8 cellular contexts compared by ENCODE assay signal in the genomic region with DNA sequence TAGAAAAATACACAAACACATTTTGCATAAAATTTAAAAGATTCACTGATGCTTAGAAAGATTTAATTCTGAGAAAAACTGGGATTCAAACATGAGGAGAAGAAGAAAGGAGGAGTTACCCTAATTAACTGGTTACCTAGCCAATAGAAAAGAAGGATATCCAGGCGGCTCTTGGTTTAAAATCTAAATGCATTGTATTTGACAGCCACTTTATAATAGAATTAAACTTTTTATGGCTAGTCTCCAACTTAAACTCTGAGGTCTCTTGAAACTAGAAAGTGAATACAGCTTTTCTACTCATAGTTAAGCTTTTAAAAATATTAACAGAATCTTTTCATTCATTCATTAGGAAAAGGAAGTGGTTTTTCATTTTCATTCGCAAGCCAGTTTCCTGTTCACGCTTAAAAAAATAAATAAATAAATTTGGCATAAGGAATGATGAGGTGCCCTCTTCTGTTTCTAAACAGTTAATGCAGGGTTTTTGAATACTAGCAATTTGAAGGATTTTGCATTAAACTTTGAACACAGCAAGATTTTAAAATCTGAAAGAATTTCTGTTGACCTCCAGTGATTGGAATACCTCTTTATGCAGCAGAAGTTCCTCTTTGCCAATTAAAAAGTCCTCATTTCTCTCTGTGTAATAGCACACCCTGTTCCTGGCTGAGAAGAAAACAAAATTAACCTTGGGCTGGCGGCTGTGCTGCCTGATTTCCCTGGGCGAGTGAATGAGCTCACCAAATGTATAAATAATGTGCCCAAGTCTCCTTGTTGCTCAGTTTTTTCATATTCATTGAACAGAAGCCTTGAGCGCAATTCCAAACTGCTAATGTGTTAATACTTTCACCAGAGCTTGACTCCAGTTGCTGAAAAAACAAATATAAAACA.
DNase-seq lines count a peak whose midpoint lies in the region; ATAC-seq and TF ChIP-seq lines count a peak whose summit lies in the region.

No MANE protein-coding gene starts in this region.

- H3K4me1 ChIP-seq in esophagus squamous epithelium (peaks cover 0 to 12% (median 0%) of the 10 kb centered on the region in 3 donors), ovary (ENCODE audit: insufficient read depth) (peaks cover 5% of the 10 kb centered on the region)

- peak; percentile 55 for DNase-seq in DMS153 (lab: John Stamatoyannopoulos, UW)
- DNase-seq in RPMI7951 (ENCODE audit: low read depth) = peak; percentile 49
- no peak for DNase-seq in esophagus squamous epithelium (lab: John Stamatoyannopoulos, UW)
- peak in 4 of 5 donors; percentile 11 to 61 (median 32) for DNase-seq in ovary
- no peak for DNase-seq in activated CD4-positive, alpha-beta T cell treated with anti-CD3 and anti-CD28 coated beads for 4 hours

- peak overlapping the region; percentile 54 to 92 (median 78) for H3K4me3 Mint-ChIP-seq in IgD-negative memory B cell

- H3K9me3 ChIP-seq in esophagus squamous epithelium (no peaks in the 10 kb centered on the region), ovary (no peaks in the 10 kb centered on the region)

- H3K27ac ChIP-seq in esophagus squamous epithelium (peak overlapping the region in 1 of 4 donors; percentile 34), ovary (no peak overlapping the region)

- H3K36me3 Mint-ChIP-seq in IgD-negative memory B cell = no peaks in the 10 kb centered on the region

- no peaks in the 10 kb centered on the region for H3K27me3 ChIP-seq in esophagus squamous epithelium
- no peaks in the 10 kb centered on the region for H3K27me3 ChIP-seq in ovary

- WGBS in esophagus squamous epithelium, 2 donors = 23 to 38% methylated on average over 6 of the region's 6 CpGs
- 3 to 10% (median 9%) methylated on average over 6 of the region's 6 CpGs for WGBS in ovary, 3 donors

- no peaks in the 10 kb centered on the region for H3K9me3 Mint-ChIP-seq in IgD-negative memory B cell

- H3K36me3 ChIP-seq in esophagus squamous epithelium (no peaks in the 10 kb centered on the region), ovary (no peaks in the 10 kb centered on the region)

- no peaks in the 10 kb centered on the region for H3K27me3 Mint-ChIP-seq in IgD-negative memory B cell

- TF ChIP-seq POLR2A in esophagus squamous epithelium (IDR thresholded peaks at IDR 0.05) = no peak
- no peak for TF ChIP-seq POLR2A in ovary (IDR thresholded peaks at IDR 0.05)

- no peak for TF ChIP-seq EP300 in ovary (IDR thresholded peaks at IDR 0.05)

- intact Hi-C loops in esophagus squamous epithelium (cut with DNase I) = loop anchor here (10.0 kb wide), 1 partner anchor 532 kb away; no protein-coding TSS in a partner anchor
- intact Hi-C loops in ovary (cut with DNase I) = loop anchor here in 3 of 4 donors (5.0 to 10.0 kb wide), 3 partner anchors 524 to 532 kb away; no protein-coding TSS in a partner anchor

- peak; percentile 24 to 68 (median 44) for TF ChIP-seq CTCF in esophagus squamous epithelium (IDR thresholded peaks at IDR 0.05)
- TF ChIP-seq CTCF in ovary (IDR thresholded peaks at IDR 0.05) = peak in 1 of 3 donors; percentile 38

- ATAC-seq in GM21381 (IDR thresholded peaks at IDR 0.05; ENCODE audit: unreplicated experiment) (peak; percentile 32), GM21717 (IDR thresholded peaks at IDR 0.05; ENCODE audit: unreplicated experiment) (no peak)

- H3K4me1 Mint-ChIP-seq in IgD-negative memory B cell = peaks cover 32 to 45% (median 34%) of the 10 kb centered on the region in 3 donors

- peak overlapping the region in 1 of 4 donors; percentile 34 for H3K4me3 ChIP-seq in esophagus squamous epithelium
- H3K4me3 ChIP-seq in ovary = no peak overlapping the region

- peak overlapping the region; percentile 20 to 94 (median 91) for H3K27ac Mint-ChIP-seq in IgD-negative memory B cell

Comparison
In these comparisons a context has a peak if more than half of its experiments do, and no peak if none do; other contexts are left out.
1. DNase-seq: peak in DMS153 (single experiment), RPMI7951 (single experiment) and ovary (4 of 5); none in esophagus squamous epithelium (single experiment) and activated CD4-positive, alpha-beta T cell treated with anti-CD3 and anti-CD28 coated beads for 4 hours (0 of 2).